8 cellular contexts compared by ENCODE assay signal in the genomic region with DNA sequence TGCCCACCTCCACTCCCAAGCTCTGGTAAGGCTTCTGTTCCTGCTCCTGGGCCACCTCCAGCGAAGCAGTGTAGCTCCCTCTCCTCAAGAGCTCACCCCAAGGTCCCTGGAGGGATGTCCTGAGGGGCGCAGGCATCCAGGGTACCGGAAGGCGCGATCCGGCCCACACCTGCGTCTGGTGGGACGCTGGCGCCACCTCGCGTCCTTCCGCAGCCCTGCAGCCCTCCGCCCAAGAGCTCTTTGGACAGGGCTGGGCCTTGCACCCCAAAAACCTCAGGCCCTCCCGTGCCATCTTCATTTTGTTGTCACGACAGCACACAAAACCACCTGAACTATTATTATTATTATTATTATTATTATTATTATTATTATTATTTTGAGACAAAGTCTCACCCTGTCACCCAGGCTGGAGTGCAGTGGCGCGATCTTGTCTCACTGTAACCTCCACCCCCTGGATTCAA. TPM values are rescaled to one million over a fixed set of nuclear protein-coding genes. Genes with fewer than 3 reads are reported as not detected.
A peak's percentile ranks its signal among the peaks of the same experiment; 100 is the strongest.
DNase-seq lines count a peak whose midpoint lies in the region; ATAC-seq and TF ChIP-seq lines count a peak whose summit lies in the region.
"Had no signal": no experiment of that assay in that cellular context is flagged by ENCODE, and none has a peak within 500 bp of the region (broad histone marks: within the 10 kb centered on the region; RNA-seq: fewer than 3 reads in every experiment).

No MANE protein-coding gene starts in this region.

- H3K27me3 Mint-ChIP-seq in activated CD4-positive, alpha-beta memory T cell treated with anti-CD3 and anti-CD28 coated beads, Interleukin-2, amount 10 ng/mL, durations not matched to agents 7 days and 5 days = peaks cover 2% of the 10 kb centered on the region

- ATAC-seq in HG02642 (IDR thresholded peaks at IDR 0.05; ENCODE audit: poor library complexity, unreplicated experiment) = no peak
- ATAC-seq: T-cell had no signal

- no peaks in the 10 kb centered on the region for H3K9me3 Mint-ChIP-seq in activated CD4-positive, alpha-beta memory T cell treated with anti-CD3 and anti-CD28 coated beads, Interleukin-2, amount 10 ng/mL, durations not matched to agents 7 days and 5 days
- H3K9me3 Mint-ChIP-seq: T-cell had no signal

- peak; percentile 46 for DNase-seq in HK-2 (ENCODE audit: unreplicated experiment)
- peak; percentile 47 for DNase-seq in activated CD4-positive, alpha-beta memory T cell treated with anti-CD3 and anti-CD28 coated beads, Interleukin-2, amount 10 ng/mL, durations not matched to agents 7 days and 5 days
- no peak for DNase-seq in fibroblast of villous mesenchyme (ENCODE audit: low read depth)
- DNase-seq in stimulated activated CD4-positive, alpha-beta T cell treated with anti-CD3 and anti-CD28 coated beads, Interleukin-4, amount 100 ng/mL, for 24 hours = peak; percentile 46
- DNase-seq in SW 1271 (lab: John Stamatoyannopoulos, UW) = no peak

- H3K9me3 ChIP-seq in DOHH2 (ENCODE audit: control insufficient read depth, insufficient read depth, low read length) = no peaks in the 10 kb centered on the region

- no peaks in the 10 kb centered on the region for H3F3A ChIP-seq in DOHH2 (ENCODE audit: control insufficient read depth, insufficient read depth)

- no peaks in the 10 kb centered on the region for H3K79me2 ChIP-seq in DOHH2 (ENCODE audit: control insufficient read depth, low read length)

- H3K36me3 Mint-ChIP-seq in activated CD4-positive, alpha-beta memory T cell treated with anti-CD3 and anti-CD28 coated beads, Interleukin-2, amount 10 ng/mL, durations not matched to agents 7 days and 5 days (ENCODE audit: low read depth) = no peaks in the 10 kb centered on the region
- H3K36me3 Mint-ChIP-seq: T-cell had no signal

- no peak overlapping the region for H3K27ac Mint-ChIP-seq in activated CD4-positive, alpha-beta memory T cell treated with anti-CD3 and anti-CD28 coated beads, Interleukin-2, amount 10 ng/mL, durations not matched to agents 7 days and 5 days
- H3K27ac Mint-ChIP-seq: T-cell had no signal

- TF ChIP-seq CTCF in DOHH2 (IDR thresholded peaks at IDR 0.05; ENCODE audit: low read depth, low read length, poor library complexity, severe bottlenecking) (peak; percentile 80), fibroblast of villous mesenchyme (IDR thresholded peaks at IDR 0.05; ENCODE audit: insufficient read depth, low read depth, low read length) (peak; percentile 65)

- H3K36me3 ChIP-seq in DOHH2 (ENCODE audit: control insufficient read depth, low read length) = no peaks in the 10 kb centered on the region

- CTCF ChIA-PET in activated CD4-positive, alpha-beta memory T cell treated with anti-CD3 and anti-CD28 coated beads, Interleukin-2, amount 10 ng/mL, durations not matched to agents 7 days and 5 days (lab: Charles Lee) = interaction anchor here (1.1 to 2.2 kb wide), 8 partner anchors 11 to 920 kb away, joined by 3 to 9 read pairs (median 6); no protein-coding TSS in a partner anchor

- POLR2A ChIA-PET in activated CD4-positive, alpha-beta memory T cell treated with anti-CD3 and anti-CD28 coated beads, Interleukin-2, amount 10 ng/mL, durations not matched to agents 7 days and 5 days (lab: Charles Lee) = no interaction called here

- no peak overlapping the region for H3K4me2 ChIP-seq in DOHH2 (ENCODE audit: low read length)

- H4K20me1 ChIP-seq in DOHH2 (ENCODE audit: control insufficient read depth, insufficient read depth, low read depth, low read length) = no peaks in the 10 kb centered on the region

- H3K4me1 ChIP-seq in DOHH2 (ENCODE audit: control insufficient read depth, low read length) = no peaks in the 10 kb centered on the region

- no peak overlapping the region for H3K27ac ChIP-seq in DOHH2 (ENCODE audit: low read depth, low read length)

- H3K9me2 ChIP-seq in DOHH2 (replicated peaks; ENCODE audit: control insufficient read depth, low read length) = no peaks in the 10 kb centered on the region

- no peaks in the 10 kb centered on the region for H3K27me3 ChIP-seq in DOHH2 (ENCODE audit: control insufficient read depth, low read length)

- H3K4me1 Mint-ChIP-seq in activated CD4-positive, alpha-beta memory T cell treated with anti-CD3 and anti-CD28 coated beads, Interleukin-2, amount 10 ng/mL, durations not matched to agents 7 days and 5 days = no peaks in the 10 kb centered on the region
- H3K4me1 Mint-ChIP-seq: T-cell had no signal

- no peak overlapping the region for H3K4me3 Mint-ChIP-seq in activated CD4-positive, alpha-beta memory T cell treated with anti-CD3 and anti-CD28 coated beads, Interleukin-2, amount 10 ng/mL, durations not matched to agents 7 days and 5 days
- H3K4me3 Mint-ChIP-seq: T-cell had no signal

- H3K4me3 ChIP-seq in DOHH2 (ENCODE audit: low read length) = no peak overlapping the region
- no peak overlapping the region for H3K4me3 ChIP-seq in fibroblast of villous mesenchyme (ENCODE audit: low read depth, low read length)

RNA-seq across cellular contexts. Expression of gene PAX7, which starts 49.2 kb away (rescaled TPM):
- total RNA-seq in activated CD4-positive, alpha-beta memory T cell treated with anti-CD3 and anti-CD28 coated beads, Interleukin-2, amount 10 ng/mL, durations not matched to agents 7 days and 5 days = not detected
- not detected in 2 replicates for total RNA-seq in fibroblast of villous mesenchyme
- total RNA-seq: T-cell had no signal

Comparison
In these comparisons a context has a peak if more than half of its experiments do, and no peak if none do; other contexts are left out.
1. DNase-seq: peak in HK-2 (single experiment), activated CD4-positive, alpha-beta memory T cell treated with anti-CD3 and anti-CD28 coated beads, Interleukin-2, amount 10 ng/mL, durations not matched to agents 7 days and 5 days (single experiment) and stimulated activated CD4-positive, alpha-beta T cell treated with anti-CD3 and anti-CD28 coated beads, Interleukin-4, amount 100 ng/mL, for 24 hours (single experiment); none in fibroblast of villous mesenchyme (single experiment) and SW 1271 (0 of 2).